In the genomic region with DNA sequence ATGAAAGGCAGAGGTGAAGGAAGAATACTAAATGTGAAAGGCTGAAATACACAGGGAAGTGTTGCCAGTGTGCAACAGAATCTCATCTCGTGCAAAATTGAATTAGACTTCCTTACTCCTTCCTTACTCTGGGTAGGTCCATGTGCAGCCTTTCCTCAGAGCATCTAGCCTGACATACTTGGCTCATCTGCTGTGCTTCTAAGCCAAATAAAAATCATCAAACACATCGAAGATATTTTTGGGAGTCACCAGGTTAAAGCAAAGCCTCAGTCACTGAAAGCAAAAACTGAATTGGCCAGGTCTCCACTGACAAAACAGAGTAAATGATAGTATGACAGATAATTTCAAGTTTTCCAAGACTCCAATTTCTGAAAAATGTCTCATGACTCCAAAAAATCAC, we compare ENCODE assay signal across 20 cellular contexts. TPM values are rescaled to one million over a fixed set of nuclear protein-coding genes. Genes with fewer than 3 reads are reported as not detected.
A peak's percentile ranks its signal among the peaks of the same experiment; 100 is the strongest.
DNase-seq lines count a peak whose midpoint lies in the region; ATAC-seq, FAIRE-seq and TF ChIP-seq lines count a peak whose summit lies in the region.
"Had no signal": no experiment of that assay in that cellular context is flagged by ENCODE, and none has a peak within 500 bp of the region (broad histone marks: within the 10 kb centered on the region; RNA-seq: fewer than 3 reads in every experiment).

No MANE protein-coding gene starts in this region.

- BruUV-seq in MCF 10A (replicated peaks; lab: Mats Ljungman, UMichigan), result no TSS peak
- BruUV-seq in K562 (replicated peaks; lab: Mats Ljungman, UMichigan), result no TSS peak

- no peak overlapping the region for H2AFZ ChIP-seq in H9 (ENCODE audit: low read length)
- H2AFZ ChIP-seq in K562 (ENCODE audit: low read depth, low read length), result no peak overlapping the region
- no peak overlapping the region for H2AFZ ChIP-seq in neuronal stem cell (ENCODE audit: low read length)

- no peak overlapping the region for H3T11ph ChIP-seq in H9 (ENCODE audit: low read length)

- no peak overlapping the region for H2BK5ac ChIP-seq in H9 (ENCODE audit: insufficient read length, low read length)
- H2BK5ac ChIP-seq in neuronal stem cell (ENCODE audit: low read length), result no peak overlapping the region

- CTCF ChIA-PET in MCF 10A (lab: Yijun Ruan, JAX), result interaction anchor here (0.7 to 1.3 kb wide), 2 partner anchors 9 to 19 kb away, joined by 3 read pairs; no protein-coding TSS in a partner anchor
- CTCF ChIA-PET in K562 (lab: Yijun Ruan, JAX; ENCODE audit: low intra/inter-chr PET ratio), result no interaction called here

- no peak overlapping the region for H3K4ac ChIP-seq in H9 (ENCODE audit: low read depth, low read length)
- H3K4ac ChIP-seq in neuronal stem cell (ENCODE audit: low read length), result no peak overlapping the region

- H3K23me2 ChIP-seq in H9 (ENCODE audit: insufficient read length, low read depth, low read length, poor library complexity, severe bottlenecking), result no peaks in the 10 kb centered on the region

- H3K27ac Mint-ChIP-seq in MCF 10A (ENCODE audit: low read depth, unreplicated experiment), result peak overlapping the region; percentile 99
- H3K27ac Mint-ChIP-seq in H9, result peak overlapping the region; percentile 21 to 85 (median 35); a peak in 5 of 7 replicates

- H3K9me3 Mint-ChIP-seq in MCF 10A (ENCODE audit: unreplicated experiment) (no peaks in the 10 kb centered on the region), H9 (no peaks in the 10 kb centered on the region)

- H3K9me3 ChIP-seq in breast epithelium (no peaks in the 10 kb centered on the region), H9 (ENCODE audit: control insufficient read depth, low read depth, low read length) (no peaks in the 10 kb centered on the region), K562 (replicated peaks; ENCODE audit: control insufficient read depth, insufficient read depth, low read depth, low read length) (no peaks in the 10 kb centered on the region), neuronal stem cell (replicated peaks in 1 of 2; ENCODE audit: control insufficient read depth in 2 of 2, insufficient read depth in 1 of 2, low read depth in 1 of 2, low read length in 2 of 2) (no peaks in the 10 kb centered on the region)
- H3K9me3 ChIP-seq: body of pancreas, transverse colon had no signal

- in situ Hi-C loops in K562 (cut with MboI), result no loop called here

- H3K4me3 ChIP-seq in breast epithelium, result no peak overlapping the region
- no peak overlapping the region for H3K4me3 ChIP-seq in K562
- no peak overlapping the region for H3K4me3 ChIP-seq in neuronal stem cell (ENCODE audit: low read length in 2 of 2)
- H3K4me3 ChIP-seq: body of pancreas, lung, transverse colon had no signal

- no peak overlapping the region for H2BK12ac ChIP-seq in H9 (ENCODE audit: insufficient read length, low read depth, low read length)
- no peak overlapping the region for H2BK12ac ChIP-seq in neuronal stem cell (ENCODE audit: low read length)

- intact Hi-C loops in MCF 10A (cut with micrococcal nuclease) (no loop called here), breast epithelium (cut with DNase I; ENCODE audit: low total_unique reads) (no loop called here), K562 (cut with micrococcal nuclease) (no loop called here)

- H3K27ac ChIP-seq in breast epithelium, result no peak overlapping the region
- no peak overlapping the region for H3K27ac ChIP-seq in H9 (ENCODE audit: insufficient read length, low read depth, low read length)
- no peak overlapping the region for H3K27ac ChIP-seq in K562 (ENCODE audit: extremely low read depth, low read depth, low read length)
- H3K27ac ChIP-seq in neuronal stem cell (replicated peaks; ENCODE audit: low read length), result peak overlapping the region; percentile 28
- H3K27ac ChIP-seq: body of pancreas, transverse colon had no signal

- H3K56ac ChIP-seq in H9 (ENCODE audit: insufficient read length, low read depth, low read length), result no peak overlapping the region

- TF ChIP-seq RAD21 in K562 (CRISPR knock-in tag; conservative IDR thresholded peaks at IDR 0.05 in 1 of 2, IDR thresholded peaks at IDR 0.05 in 1 of 2), result no peak

- no peak for TF ChIP-seq CTCF in MCF 10A (IDR thresholded peaks at IDR 0.05; ENCODE audit: unreplicated experiment)
- no peak for TF ChIP-seq CTCF in breast epithelium (IDR thresholded peaks at IDR 0.05)
- TF ChIP-seq CTCF in H9 (conservative IDR thresholded peaks at IDR 0.05), result no peak
- TF ChIP-seq CTCF in K562 (IDR thresholded peaks at IDR 0.05 in 2 of 3, conservative IDR thresholded peaks at IDR 0.05 in 1 of 3; ENCODE audit: insufficient read depth in 2 of 3, low read depth in 1 of 3, low read length in 3 of 3), result no peak

- no peak overlapping the region for H3K9ac ChIP-seq in H9 (ENCODE audit: extremely low read depth, insufficient read length, low read length)
- no peak overlapping the region for H3K9ac ChIP-seq in K562 (ENCODE audit: insufficient read depth in 1 of 2, low read depth in 2 of 2, low read length in 2 of 2)
- no peak overlapping the region for H3K9ac ChIP-seq in neuronal stem cell (ENCODE audit: low read depth, low read length, poor library complexity)

- TF ChIP-seq EP300 in K562 (IDR thresholded peaks at IDR 0.05; ENCODE audit: low read length), result no peak

- POLR2A ChIA-PET in MCF 10A (lab: Yijun Ruan, JAX), result interaction anchor here (1.3 to 10.8 kb wide), 4 partner anchors 10 to 337 kb away, joined by 3 to 105 read pairs (median 10); a partner anchor contains a TSS
- POLR2A ChIA-PET in K562 (lab: Yijun Ruan, JAX), result interaction anchor here (1.1 to 2.5 kb wide), 2 partner anchors 8 to 14 kb away, joined by 4 to 7 read pairs; no protein-coding TSS in a partner anchor

- FAIRE-seq in K562 (lab: Jason Lieb, UNC), result no peak
- FAIRE-seq: kidney had no signal

- no peak overlapping the region for H2BK20ac ChIP-seq in H9 (ENCODE audit: low read depth, low read length, poor library complexity, severe bottlenecking)

- no peaks in the 10 kb centered on the region for H3K36me3 ChIP-seq in breast epithelium
- H3K36me3 ChIP-seq in K562 (ENCODE audit: control insufficient read depth, insufficient read depth, low read length), result peaks cover 30% of the 10 kb centered on the region; the same call in 2 of the 3 replicates
- peaks cover 2 to 56% of the 10 kb centered on the region in 2 donors for H3K36me3 ChIP-seq in neuronal stem cell (replicated peaks in 1 of 2; ENCODE audit: control insufficient read depth in 2 of 2, insufficient read depth in 2 of 2, low read length in 2 of 2)
- H3K36me3 ChIP-seq: transverse colon had no signal

- H3K4me2 ChIP-seq in H9 (ENCODE audit: insufficient read depth, insufficient read length, low read length), result no peak overlapping the region
- H3K4me2 ChIP-seq in K562 (ENCODE audit: insufficient read depth, low read length), result no peak overlapping the region
- H3K4me2 ChIP-seq in neuronal stem cell (ENCODE audit: insufficient read depth, low read length, poor library complexity, severe bottlenecking), result no peak overlapping the region

- H4K5ac ChIP-seq in H9 (ENCODE audit: insufficient read length, low read depth, low read length), result no peak overlapping the region

- H3K79me2 ChIP-seq in H9 (ENCODE audit: insufficient read depth, low read length) (no peaks in the 10 kb centered on the region), K562 (ENCODE audit: control insufficient read depth, insufficient read depth, low read length) (no peaks in the 10 kb centered on the region)

- no CpG with 5 or more reads among the region's 2 CpGs for WGBS in H9 (ENCODE audit: extremely low coverage, insufficient read length, low lambda C conversion rate)
- 23% methylated on average over 2 of the region's 2 CpGs for WGBS in K562 (ENCODE audit: insufficient coverage, low coverage, missing lambda C conversion rate)
- no CpG with 5 or more reads among the region's 2 CpGs for WGBS in neuronal stem cell (ENCODE audit: extremely low coverage in 2 of 2, insufficient read length in 2 of 2, insufficient replicate concordance in 1 of 2), 2 donors

- H2AK5ac ChIP-seq in H9 (ENCODE audit: insufficient read length, low read length) (no peak overlapping the region), neuronal stem cell (ENCODE audit: low read depth, low read length) (no peak overlapping the region)

- H3K23ac ChIP-seq in H9 (ENCODE audit: insufficient read length, low read depth, low read length) (no peak overlapping the region), neuronal stem cell (ENCODE audit: low read depth, low read length, poor library complexity) (no peak overlapping the region)

- H2BK120ac ChIP-seq in H9 (ENCODE audit: low read depth, low read length, poor library complexity, severe bottlenecking), result no peak overlapping the region
- H2BK120ac ChIP-seq in neuronal stem cell (ENCODE audit: low read depth, low read length), result no peak overlapping the region

- H3K27me3 Mint-ChIP-seq in MCF 10A (ENCODE audit: insufficient read depth, unreplicated experiment) (no peaks in the 10 kb centered on the region), H9 (ENCODE audit: low read depth) (no peaks in the 10 kb centered on the region)

- peaks cover 8% of the 10 kb centered on the region for H3K4me1 Mint-ChIP-seq in MCF 10A (ENCODE audit: insufficient read depth, unreplicated experiment)
- peaks cover 6 to 7% of the 10 kb centered on the region in 2 experiments for H3K4me1 Mint-ChIP-seq in H9

- no peak overlapping the region for H3K18ac ChIP-seq in H9 (ENCODE audit: insufficient read length, low read depth, low read length)
- no peak overlapping the region for H3K18ac ChIP-seq in neuronal stem cell (ENCODE audit: low read length)

- H4K8ac ChIP-seq in H9 (replicated peaks; ENCODE audit: insufficient read length, low read depth, low read length), result no peak overlapping the region
- H4K8ac ChIP-seq in neuronal stem cell (ENCODE audit: low read depth, low read length), result no peak overlapping the region

- no peak overlapping the region for H2BK15ac ChIP-seq in H9 (ENCODE audit: low read depth, low read length)
- no peak overlapping the region for H2BK15ac ChIP-seq in neuronal stem cell (ENCODE audit: low read length)

- H3K27me3 ChIP-seq in breast epithelium (no peaks in the 10 kb centered on the region), H9 (ENCODE audit: insufficient read depth, low read length) (no peaks in the 10 kb centered on the region), K562 (ENCODE audit: control insufficient read depth in 2 of 2, insufficient read depth in 2 of 2, low read length in 2 of 2) (no peaks in the 10 kb centered on the region), neuronal stem cell (ENCODE audit: control insufficient read depth in 3 of 3, insufficient read depth in 3 of 3, low read depth in 1 of 3, low read length in 3 of 3) (no peaks in the 10 kb centered on the region)
- H3K27me3 ChIP-seq: body of pancreas, transverse colon had no signal

- DNase-seq in MCF 10A (ENCODE audit: unreplicated experiment), result no peak
- no peak for DNase-seq in breast epithelium (ENCODE audit: low spot score in 2 of 2)
- no peak for DNase-seq in H9
- no peak for DNase-seq in K562 (ENCODE audit: extremely low read depth in 1 of 4, low spot score in 3 of 4)
- DNase-seq in neuronal stem cell (ENCODE audit: low spot score), result no peak
- DNase-seq in NCI-H2081 (lab: John Stamatoyannopoulos, UW), result no peak
- DNase-seq: body of pancreas; COR-L47; cortex of kidney; kidney; NCI-H1092; NCI-H187 treated with DMSO at 0.1 percent for 48 hours; PC-3; SHP77 treated with DMSO at 0.1 percent for 48 hours; stimulated activated CD4-positive, alpha-beta T cell treated with anti-CD3 and anti-CD28 coated beads, Interleukin-4, amount 100 ng/mL, for 4 hours; SW 1271; transverse colon had no signal

- TF ChIP-seq POLR2A in breast epithelium (IDR thresholded peaks at IDR 0.05), result no peak
- TF ChIP-seq POLR2A in K562 (conservative IDR thresholded peaks at IDR 0.05), result no peak

- peak; percentile 27; the same call in 2 of the 3 replicates for ATAC-seq in K562
- ATAC-seq in GM21360 (IDR thresholded peaks at IDR 0.05; ENCODE audit: unreplicated experiment), result no peak
- no peak for ATAC-seq in GM19463 (IDR thresholded peaks at IDR 0.05; ENCODE audit: unreplicated experiment)
- ATAC-seq: body of pancreas, PC-3 had no signal

- H3K14ac ChIP-seq in H9 (ENCODE audit: insufficient read depth, low read length) (no peak overlapping the region), neuronal stem cell (ENCODE audit: low read length) (no peak overlapping the region)

- no peaks in the 10 kb centered on the region for H3K79me1 ChIP-seq in H9 (ENCODE audit: insufficient read depth, low read depth, low read length, poor library complexity, severe bottlenecking)
- no peaks in the 10 kb centered on the region for H3K79me1 ChIP-seq in neuronal stem cell (ENCODE audit: low read depth, low read length)

- H3K9me1 ChIP-seq in K562 (ENCODE audit: control insufficient read depth, insufficient read depth, low read length), result no peaks in the 10 kb centered on the region

- H3K4me3 Mint-ChIP-seq in MCF 10A (ENCODE audit: unreplicated experiment), result no peak overlapping the region
- no peak overlapping the region for H3K4me3 Mint-ChIP-seq in H9

- H3K36me3 Mint-ChIP-seq in MCF 10A (ENCODE audit: insufficient read depth, unreplicated experiment) (peaks cover under 1% of the 10 kb centered on the region), H9 (ENCODE audit: insufficient read depth in 1 of 3, low read depth in 3 of 3) (peaks cover 2 to 16% (median 14%) of the 10 kb centered on the region in 3 experiments; a peak in 5 of 7 replicates)

- H3K4me1 ChIP-seq in breast epithelium (no peaks in the 10 kb centered on the region), H9 (ENCODE audit: insufficient read depth, low read length) (no peaks in the 10 kb centered on the region), K562 (replicated peaks in 1 of 2; ENCODE audit: control insufficient read depth in 2 of 2, insufficient read depth in 2 of 2, low read length in 2 of 2) (no peaks in the 10 kb centered on the region), neuronal stem cell (ENCODE audit: control insufficient read depth in 2 of 2, insufficient read depth in 1 of 2, low read depth in 1 of 2, low read length in 2 of 2) (no peaks in the 10 kb centered on the region)
- H3K4me1 ChIP-seq: body of pancreas, transverse colon had no signal

- H4K91ac ChIP-seq in H9 (ENCODE audit: insufficient read length, low read depth, low read length) (no peak overlapping the region), neuronal stem cell (ENCODE audit: low read depth, low read length, poor library complexity) (no peak overlapping the region)

- no peaks in the 10 kb centered on the region for H4K20me1 ChIP-seq in H9 (ENCODE audit: control insufficient read depth, insufficient read depth, insufficient read length)
- no peaks in the 10 kb centered on the region for H4K20me1 ChIP-seq in K562 (replicated peaks; ENCODE audit: control insufficient read depth, insufficient read depth, low read length)

RNA-seq across cellular contexts. Expression of a gene that starts 19.3 kb away (rescaled TPM):
- total RNA-seq in MCF 10A (2022) (31.1 and 33.1 TPM in 2 replicates), breast epithelium (1 to 10 TPM; 5.3 to 6.7 (median 5.6) TPM), H9 (2021) (27.1 and 28.7 TPM in 2 replicates), K562 (2014; rRNA removed) (28.8 and 30.7 TPM in 2 replicates), K562 (2014; rRNA removed; fragmentation: Illumina TruSeq; extraction: Trizol) (53.3 and 67.6 TPM in 2 replicates), K562 (2015; rRNA removed; fragmentation: Illumina TruSeq; extraction: Trizol) (31.6 and 39.5 TPM in 2 replicates), K562 (2021) (34.1 and 41.6 TPM in 2 replicates)
- total RNA-seq in K562 (2011; cell fraction: chromatin; rRNA removed; ENCODE audit: low replicate concordance), result 59.7 and 137 TPM in 2 replicates
- 35.4 and 44.6 TPM in 2 replicates for total RNA-seq in K562 (2011; cell fraction: nucleolus; rRNA removed)
- total RNA-seq in K562 (2011; cell fraction: nucleoplasm; rRNA removed), result 95.2 and 164 TPM in 2 replicates
- polyA plus RNA-seq in K562 (2011; rRNA removed) (79.0 and 88.0 TPM in 2 replicates), K562 (2014; fragmentation: Illumina TruSeq; extraction: Trizol) (34.0 and 36.1 TPM in 2 replicates), K562 (2014; fragmentation: Nextera tagmentation; extraction: Ambion mirVana) (10 to 100 TPM; 28.4 to 33.3 TPM), K562 (2014; rRNA removed) (33.7 and 35.9 TPM in 2 replicates)
- 17.0 and 52.8 TPM in 2 replicates for polyA plus RNA-seq in K562 (2011; cell fraction: cytosol; rRNA removed)
- polyA plus RNA-seq in K562 (2011; cell fraction: nucleus; rRNA removed), result 102 and 118 TPM in 2 replicates
- polyA plus RNA-seq in K562 (2012), result 30.2 and 41.5 TPM in 2 replicates
- polyA minus RNA-seq in K562 (2011; rRNA and poly(A)+ RNA removed), result 88.2 and 104 TPM in 2 replicates
- polyA minus RNA-seq in K562 (2011; cell fraction: cytosol; rRNA and poly(A)+ RNA removed), result 33.3 and 43.1 TPM in 2 replicates
- polyA minus RNA-seq in K562 (2011; cell fraction: nucleus; rRNA and poly(A)+ RNA removed), result 48.9 and 89.9 TPM in 2 replicates
- 67.7 TPM for polyA plus RNA-seq in neuronal stem cell (2013, experiment 1 of 2)
- polyA plus RNA-seq in neuronal stem cell (2013, experiment 2 of 2), result 70.7 TPM
